8 cellular contexts compared by ENCODE assay signal in genomic region chr6:99741092-99741491, GRCh38.
"Had no signal": no experiment of that assay in that cellular context is flagged by ENCODE, and none has a peak within 500 bp of the region (broad histone marks: within the 10 kb centered on the region; RNA-seq: fewer than 3 reads in every experiment).

No MANE protein-coding gene starts in this region.

- H3K4me3 ChIP-seq: GM23338 had no signal

- FAIRE-seq: H1, H54, HepG2 had no signal

- DNase-seq: H9, HCEC 1CT, KBM-7 had no signal

- H3K27ac ChIP-seq: HL-60 had no signal

- ATAC-seq: GM23338, HepG2 had no signal
